Comparison of ENCODE assay signal across 26 cellular contexts in genomic region chr2:72743481-72743880, GRCh38.
"Had no signal": no experiment of that assay in that cellular context is flagged by ENCODE, and none has a peak within 500 bp of the region (broad histone marks: within the 10 kb centered on the region; RNA-seq: fewer than 3 reads in every experiment).

No MANE protein-coding gene starts in this region.

- H3K36me3 ChIP-seq: breast epithelium had no signal

- FAIRE-seq: frontal cortex had no signal

- H3K27me3 ChIP-seq: ascending aorta, breast epithelium, dorsolateral prefrontal cortex, esophagus squamous epithelium had no signal

- H3K4me3 ChIP-seq: ascending aorta, breast epithelium, coronary artery, dorsolateral prefrontal cortex, esophagus squamous epithelium had no signal

- DNase-seq: activated CD4-positive, alpha-beta memory T cell treated with anti-CD3 and anti-CD28 coated beads, Interleukin-2, amount 10 ng/mL, durations not matched to agents 7 days and 5 days; activated CD4-positive, alpha-beta T cell treated with anti-CD3 and anti-CD28 coated beads for 1 hour; activated CD4-positive, alpha-beta T cell treated with anti-CD3 and anti-CD28 coated beads for 4 hours; activated CD4-positive, alpha-beta T cell treated with anti-CD3 and anti-CD28 coated beads, Interleukin-2, amount 10 ng/mL, durations not matched to agents 7 days and 5 days; activated CD4-positive, alpha-beta T cell treated with anti-CD3 and anti-CD28 coated beads, Interleukin-2, amount 50 U/mL, for 4 hours; activated CD8-positive, alpha-beta memory T cell treated with anti-CD3 and anti-CD28 coated beads, Interleukin-2, amount 50 U/mL, for 48 hours; activated gamma-delta T cell; activated naive CD4-positive, alpha-beta T cell; activated naive CD4-positive, alpha-beta T cell treated with anti-CD3 and anti-CD28 coated beads, Interleukin-2, amount 10 ng/mL, durations not matched to agents 7 days and 5 days; activated naive CD8-positive, alpha-beta T cell treated with anti-CD3 and anti-CD28 coated beads, Interleukin-2, amount 10 ng/mL, durations not matched to agents 7 days and 5 days; activated T-cell treated with anti-CD3 and anti-CD28 coated beads for 4 hours; activated T-cell treated with anti-CD3 and anti-CD28 coated beads, Interleukin-2, amount 50 U/mL, for 24 hours; activated T-cell treated with anti-CD3 and anti-CD28 coated beads, Interleukin-2, amount 50 U/mL, for 72 hours; dorsolateral prefrontal cortex; effector memory CD4-positive, alpha-beta T cell; endodermal cell; erythroblast; esophagus squamous epithelium; head of caudate nucleus; T-helper 2 cell had no signal

- H3K4me1 ChIP-seq: ascending aorta, breast epithelium had no signal

- ATAC-seq: activated naive CD4-positive, alpha-beta T cell treated with anti-CD3 and anti-CD28 coated beads, Interleukin-2, amount 50 U/mL, for 72 hours; WTC11 had no signal

- H3K9me3 ChIP-seq: ascending aorta, breast epithelium, esophagus squamous epithelium had no signal

- H3K27ac ChIP-seq: ascending aorta, breast epithelium, coronary artery, dorsolateral prefrontal cortex, esophagus squamous epithelium had no signal
